ENCODE assay signal across 8 cellular contexts in the genomic region with DNA sequence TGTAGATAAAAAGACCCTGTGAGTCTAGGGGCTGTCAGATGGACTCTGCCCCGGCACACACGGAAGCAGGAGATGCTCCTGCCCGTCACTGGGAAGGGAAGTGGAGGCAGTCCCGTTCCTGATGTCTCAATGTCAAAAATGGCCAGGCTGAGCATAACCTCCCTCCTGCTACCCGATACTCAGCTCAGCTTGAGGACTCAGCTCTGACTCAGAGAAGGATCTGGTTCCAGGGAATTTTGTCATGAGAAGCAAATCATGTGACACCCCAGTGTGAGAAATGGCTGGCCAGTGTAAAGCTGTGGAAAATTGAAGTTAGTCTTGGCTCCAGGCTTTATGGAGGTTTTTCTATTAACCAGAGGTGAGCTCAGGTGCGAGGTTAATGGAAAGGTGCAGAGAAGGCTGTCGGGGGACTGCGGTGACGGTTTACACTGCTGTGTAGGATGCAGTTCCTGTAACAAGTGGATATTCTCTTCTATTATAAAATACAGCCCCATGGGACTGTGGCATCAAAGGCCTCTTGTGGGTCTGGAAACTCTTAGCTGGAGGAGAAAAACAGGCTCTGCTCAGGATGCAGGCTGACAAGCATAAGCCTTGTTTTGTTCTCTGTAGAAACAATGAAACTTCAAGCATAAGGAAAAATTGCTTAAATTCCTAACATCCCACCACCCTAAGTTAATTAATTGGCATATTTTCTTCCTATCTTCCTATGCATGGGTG. TPM values are rescaled to one million over a fixed set of nuclear protein-coding genes. Genes with fewer than 3 reads are reported as not detected.
DNase-seq lines count a peak whose midpoint lies in the region; ATAC-seq, FAIRE-seq and TF ChIP-seq lines count a peak whose summit lies in the region.

No MANE protein-coding gene starts in this region.

- ATAC-seq in K562: peak; percentile 54
- ATAC-seq in activated CD4-positive, CD25-positive, alpha-beta regulatory T cell treated with anti-CD3 and anti-CD28 coated beads, Interleukin-2, amount 50 U/mL, for 24 hours: no peak
- ATAC-seq in GM18511 (IDR thresholded peaks at IDR 0.05; ENCODE audit: unreplicated experiment): no peak

- H3K27me3 ChIP-seq in K562 (ENCODE audit: control insufficient read depth in 2 of 2, insufficient read depth in 2 of 2, low read length in 2 of 2): no peaks in the 10 kb centered on the region
- no peaks in the 10 kb centered on the region for H3K27me3 ChIP-seq in keratinocyte (ENCODE audit: control insufficient read depth, extremely low read depth, insufficient read depth, low read length)

- TF ChIP-seq CTCF in K562 (IDR thresholded peaks at IDR 0.05 in 2 of 3, conservative IDR thresholded peaks at IDR 0.05 in 1 of 3; ENCODE audit: insufficient read depth in 2 of 3, low read depth in 1 of 3, low read length in 3 of 3): no peak
- no peak for TF ChIP-seq CTCF in keratinocyte (optimal IDR thresholded peaks at IDR 0.05 in 1 of 3, IDR thresholded peaks at IDR 0.05 in 1 of 3, conservative IDR thresholded peaks at IDR 0.05 in 1 of 3; ENCODE audit: extremely low read depth in 1 of 3, insufficient read depth in 2 of 3, low read length in 3 of 3)

- H2AFZ ChIP-seq in K562 (ENCODE audit: low read depth, low read length): peak overlapping the region; percentile 96
- H2AFZ ChIP-seq in keratinocyte (ENCODE audit: control insufficient read depth, low read length): peak overlapping the region; percentile 51

- intact Hi-C loops in K562 (cut with micrococcal nuclease): no loop called here

- FAIRE-seq in K562 (lab: Jason Lieb, UNC) (peak; percentile 44), keratinocyte (lab: Jason Lieb, UNC) (peak; percentile 69), urothelium cell line (lab: Jason Lieb, UNC) (no peak)

- no peaks in the 10 kb centered on the region for H3K36me3 ChIP-seq in K562 (ENCODE audit: control insufficient read depth, insufficient read depth, low read length)
- H3K36me3 ChIP-seq in keratinocyte (ENCODE audit: control insufficient read depth in 2 of 2, extremely low read depth in 1 of 2, insufficient read depth in 2 of 2, low read length in 2 of 2): no peaks in the 10 kb centered on the region

- no peaks in the 10 kb centered on the region for H3K9me1 ChIP-seq in K562 (ENCODE audit: control insufficient read depth, insufficient read depth, low read length)
- no peaks in the 10 kb centered on the region for H3K9me1 ChIP-seq in keratinocyte (ENCODE audit: control insufficient read depth, extremely low read depth, insufficient read depth, low read length)

- BruUV-seq in K562 (replicated peaks; lab: Mats Ljungman, UMichigan): no TSS peak

- POLR2A ChIA-PET in K562 (lab: Yijun Ruan, JAX): interaction anchor here (0.7 to 0.9 kb wide), 2 partner anchors 16 to 111 kb away, joined by 3 read pairs; no protein-coding TSS in a partner anchor

- 49% methylated on average over 9 of the region's 9 CpGs for WGBS in K562 (ENCODE audit: insufficient coverage, low coverage, missing lambda C conversion rate)

- H3K4me1 ChIP-seq in K562 (replicated peaks in 1 of 2; ENCODE audit: control insufficient read depth in 2 of 2, insufficient read depth in 2 of 2, low read length in 2 of 2) (peaks cover 2 to 12% of the 10 kb centered on the region in 2 experiments; a peak in 4 of 5 replicates), keratinocyte (ENCODE audit: control insufficient read depth, extremely low read depth, insufficient read depth, low read length) (no peaks in the 10 kb centered on the region)

- peak overlapping the region; percentile 35 to 53; a peak in 2 of 4 replicates for H3K9ac ChIP-seq in K562 (ENCODE audit: insufficient read depth in 1 of 2, low read depth in 2 of 2, low read length in 2 of 2)
- H3K9ac ChIP-seq in keratinocyte (ENCODE audit: control insufficient read depth, extremely low read depth, insufficient read depth, low read length): no peak overlapping the region

- no peak for TF ChIP-seq EP300 in K562 (IDR thresholded peaks at IDR 0.05; ENCODE audit: low read length)

- TF ChIP-seq RAD21 in K562 (CRISPR knock-in tag; conservative IDR thresholded peaks at IDR 0.05 in 1 of 2, IDR thresholded peaks at IDR 0.05 in 1 of 2): no peak

- H4K20me1 ChIP-seq in K562 (replicated peaks; ENCODE audit: control insufficient read depth, insufficient read depth, low read length) (no peaks in the 10 kb centered on the region), keratinocyte (ENCODE audit: control insufficient read depth, extremely low read depth, insufficient read depth, low read length) (no peaks in the 10 kb centered on the region)

- H3K9me3 ChIP-seq in K562 (replicated peaks; ENCODE audit: control insufficient read depth, insufficient read depth, low read depth, low read length): no peaks in the 10 kb centered on the region
- H3K9me3 ChIP-seq in keratinocyte (ENCODE audit: control insufficient read depth, low read depth, low read length): no peaks in the 10 kb centered on the region

- H3K4me3 ChIP-seq in K562 (no peak overlapping the region), keratinocyte (ENCODE audit: control insufficient read depth in 2 of 3, extremely low read depth in 1 of 3, insufficient read depth in 2 of 3, low read depth in 1 of 3, low read length in 3 of 3) (no peak overlapping the region)

- in situ Hi-C loops in K562 (cut with MboI): no loop called here

- dilution Hi-C loops in keratinocyte (cut with MboI; ENCODE audit: extremely low pct_ligation_motif_present, low sequenced_read_pairs): no loop called here

- DNase-seq in NCI-H2171 treated with DMSO at 0.1 percent for 48 hours (lab: John Stamatoyannopoulos, UW) (peak; percentile 21), NCI-H2171 (lab: John Stamatoyannopoulos, UW) (no peak), K562 (ENCODE audit: extremely low read depth in 1 of 4, low spot score in 3 of 4) (peak in 1 of 4 experiments; percentile 46), keratinocyte (ENCODE audit: low read depth, low spot score) (no peak), urothelium cell line (ENCODE audit: low spot score) (peak; percentile 79), CD1c-positive myeloid dendritic cell (ENCODE audit: extremely low spot score) (no peak)

- TF ChIP-seq POLR2A in K562 (conservative IDR thresholded peaks at IDR 0.05): no peak

- peak overlapping the region; percentile 71 for H3K4me2 ChIP-seq in K562 (ENCODE audit: insufficient read depth, low read length)
- peak overlapping the region; percentile 13 for H3K4me2 ChIP-seq in keratinocyte (ENCODE audit: control insufficient read depth, extremely low read depth, insufficient read depth, low read depth, low read length)

- H3K27ac ChIP-seq in K562 (ENCODE audit: extremely low read depth, low read depth, low read length): peak overlapping the region; percentile 50; the same call in 2 of the 3 replicates
- H3K27ac ChIP-seq in keratinocyte (ENCODE audit: control insufficient read depth, insufficient read depth, low read length): no peak overlapping the region

- H3K79me2 ChIP-seq in K562 (ENCODE audit: control insufficient read depth, insufficient read depth, low read length) (no peaks in the 10 kb centered on the region), keratinocyte (ENCODE audit: control insufficient read depth, insufficient read depth, low read length) (no peaks in the 10 kb centered on the region)

- CTCF ChIA-PET in K562 (lab: Yijun Ruan, JAX; ENCODE audit: low intra/inter-chr PET ratio): no interaction called here

TF ChIP-seq in K562, 482 proteins besides CTCF, POLR2A, EP300 and RAD21 (continues in another document):
- TF ChIP-seq ZFX (CRISPR knock-in tag; IDR thresholded peaks at IDR 0.05): no peak
- no peak for TF ChIP-seq ZNF431 (CRISPR knock-in tag; IDR thresholded peaks at IDR 0.05)
- TF ChIP-seq, protein P1, sequence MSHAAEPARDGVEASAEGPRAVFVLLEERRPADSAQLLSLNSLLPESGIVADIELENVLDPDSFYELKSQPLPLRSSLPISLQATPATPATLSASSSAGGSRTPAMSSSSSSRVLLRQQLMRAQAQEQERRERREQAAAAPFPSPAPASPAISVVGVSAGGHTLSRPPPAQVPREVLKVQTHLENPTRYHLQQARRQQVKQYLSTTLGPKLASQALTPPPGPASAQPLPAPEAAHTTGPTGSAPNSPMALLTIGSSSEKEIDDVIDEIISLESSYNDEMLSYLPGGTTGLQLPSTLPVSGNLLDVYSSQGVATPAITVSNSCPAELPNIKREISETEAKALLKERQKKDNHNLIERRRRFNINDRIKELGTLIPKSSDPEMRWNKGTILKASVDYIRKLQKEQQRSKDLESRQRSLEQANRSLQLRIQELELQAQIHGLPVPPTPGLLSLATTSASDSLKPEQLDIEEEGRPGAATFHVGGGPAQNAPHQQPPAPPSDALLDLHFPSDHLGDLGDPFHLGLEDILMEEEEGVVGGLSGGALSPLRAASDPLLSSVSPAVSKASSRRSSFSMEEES (CRISPR knock-in tag; IDR thresholded peaks at IDR 0.05): peak; percentile 85

RNA-seq across cellular contexts. Expression of a gene that starts 24.7 kb away (rescaled TPM):
- total RNA-seq in K562 (2011; cell fraction: chromatin; rRNA removed; ENCODE audit: low replicate concordance): 125 and 169 TPM in 2 replicates
- total RNA-seq in K562 (2011; cell fraction: nucleolus; rRNA removed): 46.2 and 47.6 TPM in 2 replicates
- total RNA-seq in K562 (2011; cell fraction: nucleoplasm; rRNA removed): 57.1 and 63.9 TPM in 2 replicates
- total RNA-seq in K562 (2014; rRNA removed) (10.0 TPM in 2 replicates), K562 (2014; rRNA removed; fragmentation: Illumina TruSeq; extraction: Trizol) (8.8 and 10.6 TPM in 2 replicates), K562 (2015; rRNA removed; fragmentation: Illumina TruSeq; extraction: Trizol) (10.2 and 10.9 TPM in 2 replicates), K562 (2021) (21.4 and 24.0 TPM in 2 replicates)
- polyA plus RNA-seq in K562 (2011; rRNA removed) (11.3 and 13.4 TPM in 2 replicates), K562 (2014; fragmentation: Illumina TruSeq; extraction: Trizol) (10.9 and 14.6 TPM in 2 replicates), K562 (2014; fragmentation: Nextera tagmentation; extraction: Ambion mirVana) (1 to 10 TPM; 1.3 to 2.3 TPM), K562 (2014; rRNA removed) (6.8 and 8.0 TPM in 2 replicates), keratinocyte (12.6 to 13.7 TPM (median 13.5 TPM) in 3 replicates)
- 7.9 and 11.5 TPM in 2 replicates for polyA plus RNA-seq in K562 (2011; cell fraction: cytosol; rRNA removed)
- polyA plus RNA-seq in K562 (2011; cell fraction: nucleus; rRNA removed): 22.3 and 28.6 TPM in 2 replicates
- 13.7 and 15.5 TPM in 2 replicates for polyA plus RNA-seq in K562 (2012)
- polyA minus RNA-seq in K562 (2011; rRNA and poly(A)+ RNA removed): 40.2 and 43.6 TPM in 2 replicates
- 13.1 and 20.3 TPM in 2 replicates for polyA minus RNA-seq in K562 (2011; cell fraction: cytosol; rRNA and poly(A)+ RNA removed)
- polyA minus RNA-seq in K562 (2011; cell fraction: nucleus; rRNA and poly(A)+ RNA removed): 33.5 and 55.2 TPM in 2 replicates
- 3.3 TPM for polyA plus RNA-seq in keratinocyte (2011; ENCODE audit: low read depth)
- polyA plus RNA-seq in keratinocyte (2011; cell fraction: cytosol; rRNA removed): 11.5 and 15.0 TPM in 2 replicates
- 15.0 and 16.2 TPM in 2 replicates for polyA plus RNA-seq in keratinocyte (2011; cell fraction: nucleus; rRNA removed)
- 5.1 and 12.0 TPM in 2 replicates for polyA plus RNA-seq in keratinocyte (2012; ENCODE audit: low replicate concordance)
- polyA minus RNA-seq in keratinocyte: 37.7 to 84.6 TPM (median 42.6 TPM) in 3 replicates
- 8.6 TPM for polyA minus RNA-seq in keratinocyte (2011; cell fraction: cytosol; rRNA and poly(A)+ RNA removed)
- polyA minus RNA-seq in keratinocyte (2011; cell fraction: nucleus; rRNA and poly(A)+ RNA removed): 19.2 and 31.5 TPM in 2 replicates

Comparison
In these comparisons a context has a peak if more than half of its experiments do, and no peak if none do; other contexts are left out.
1. DNase-seq: peak in NCI-H2171 treated with DMSO at 0.1 percent for 48 hours (single experiment) and urothelium cell line (single experiment); none in NCI-H2171 (single experiment), keratinocyte (single experiment) and CD1c-positive myeloid dendritic cell (single experiment).